Comparison of ENCODE assay signal across 1 cellular context in the genomic region with DNA sequence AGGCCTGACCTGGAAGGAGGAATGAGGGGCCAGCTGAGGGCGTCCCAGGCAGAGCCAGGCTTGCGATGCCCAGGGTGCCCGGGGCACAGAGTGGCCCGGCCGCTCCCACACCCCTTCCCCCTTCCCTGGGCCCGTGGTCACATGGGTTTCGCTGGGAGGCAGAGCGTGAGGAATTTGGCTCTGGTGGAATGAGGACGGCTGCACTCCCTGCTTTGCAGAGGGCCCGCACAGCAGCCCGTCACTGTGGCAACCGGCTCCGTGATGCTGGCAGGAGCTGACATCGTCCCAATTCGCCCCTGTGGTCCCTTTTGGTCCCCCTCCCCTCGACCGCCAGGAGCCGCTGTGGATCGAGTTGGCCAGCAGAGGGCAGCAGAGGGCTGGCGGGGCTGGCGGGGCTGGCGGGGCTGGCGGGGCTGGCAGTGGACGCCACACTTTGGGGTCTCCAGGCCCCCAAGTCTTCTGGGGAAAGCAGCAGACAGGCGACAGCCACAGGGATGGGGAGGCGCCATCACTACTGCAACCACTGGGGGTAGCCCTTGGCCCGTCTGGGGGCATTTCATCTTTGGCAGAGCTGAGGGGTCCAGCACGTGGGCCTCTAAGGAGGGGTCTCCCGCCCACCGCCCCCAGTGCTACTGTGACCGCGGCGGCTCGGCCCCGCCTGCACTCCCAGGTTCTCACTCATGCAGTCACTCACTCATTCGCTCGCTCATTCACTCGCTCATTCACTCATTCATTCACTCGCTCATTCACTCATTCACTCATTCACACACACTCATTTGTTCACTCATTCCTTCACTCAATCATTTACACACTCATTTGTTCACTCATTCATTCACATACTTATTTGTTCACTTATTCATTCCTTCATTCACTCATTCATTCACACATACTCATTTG.
TF ChIP-seq lines count a peak whose summit lies in the region.

No MANE protein-coding gene starts in this region.

TF ChIP-seq in HepG2, 621 proteins besides CTCF, POLR2A, EP300 and RAD21 (continued from another document and continues in another):
- TF ChIP-seq ZNF775 (CRISPR knock-in tag; IDR thresholded peaks at IDR 0.05; ENCODE audit: borderline replicate concordance) (no peak), ZNF556 (CRISPR knock-in tag; IDR thresholded peaks at IDR 0.05; ENCODE audit: borderline replicate concordance) (no peak), ZZZ3 (CRISPR knock-in tag; IDR thresholded peaks at IDR 0.05; ENCODE audit: borderline replicate concordance) (0 out of 2 replicates have a peak, but pooled peaks have one; percentile 45), ZNF720 (CRISPR knock-in tag; IDR thresholded peaks at IDR 0.05) (no peak), ATM (IDR thresholded peaks at IDR 0.05; ENCODE audit: borderline replicate concordance) (peak; percentile 68; the same call in 1 of the 2 replicates), ZNF230 (CRISPR knock-in tag; IDR thresholded peaks at IDR 0.05) (0 out of 2 replicates have a peak, but pooled peaks have one; percentile 40), MAZ (IDR thresholded peaks at IDR 0.05; ENCODE audit: borderline replicate concordance, low read depth, low read length) (0 out of 2 replicates have a peak, but pooled peaks have one; percentile 23), MAZ (CRISPR knock-in tag; IDR thresholded peaks at IDR 0.05; ENCODE audit: low read depth) (no peak), ZBTB37 (CRISPR knock-in tag; IDR thresholded peaks at IDR 0.05) (no peak), RFX3 (CRISPR knock-in tag; IDR thresholded peaks at IDR 0.05) (no peak), ZBTB7B (CRISPR knock-in tag; IDR thresholded peaks at IDR 0.05) (peak; percentile 92; the same call in 1 of the 2 replicates), FOSL1 (CRISPR knock-in tag; IDR thresholded peaks at IDR 0.05; ENCODE audit: borderline replicate concordance) (no peak), IRF2 (CRISPR knock-in tag; IDR thresholded peaks at IDR 0.05) (no peak), ZNF235 (CRISPR knock-in tag; IDR thresholded peaks at IDR 0.05; ENCODE audit: borderline replicate concordance) (no peak), TIGD3 (CRISPR knock-in tag; IDR thresholded peaks at IDR 0.05; ENCODE audit: borderline replicate concordance) (no peak), ZNF431 (CRISPR knock-in tag; IDR thresholded peaks at IDR 0.05; ENCODE audit: borderline replicate concordance, low read depth) (no peak), ZNF224 (CRISPR knock-in tag; IDR thresholded peaks at IDR 0.05) (no peak), KDM2A (CRISPR knock-in tag; IDR thresholded peaks at IDR 0.05; ENCODE audit: borderline replicate concordance, low read depth) (peak; percentile 74; the same call in 1 of the 2 replicates), ZNF343 (CRISPR knock-in tag; IDR thresholded peaks at IDR 0.05) (0 out of 2 replicates have a peak, but pooled peaks have one; percentile 64), ZNF337 (CRISPR knock-in tag; IDR thresholded peaks at IDR 0.05; ENCODE audit: borderline replicate concordance, low read depth) (no peak), MTF2 (CRISPR knock-in tag; IDR thresholded peaks at IDR 0.05; ENCODE audit: borderline replicate concordance) (peak; percentile 81; the same call in 1 of the 2 replicates), ZNF687 (CRISPR knock-in tag; IDR thresholded peaks at IDR 0.05) (peak; percentile 44; the same call in 1 of the 2 replicates), HBP1 (CRISPR knock-in tag; IDR thresholded peaks at IDR 0.05; ENCODE audit: low read depth) (no peak), MBD4 (IDR thresholded peaks at IDR 0.05; ENCODE audit: borderline replicate concordance, low read length) (no peak), ARNT2 (CRISPR knock-in tag; IDR thresholded peaks at IDR 0.05; ENCODE audit: low read depth) (0 out of 2 replicates have a peak, but pooled peaks have one; percentile 26), GTF3A (CRISPR knock-in tag; conservative IDR thresholded peaks at IDR 0.05) (0 out of 2 replicates have a peak, but pooled peaks have one; percentile 56), ZNF562 (CRISPR knock-in tag; IDR thresholded peaks at IDR 0.05; ENCODE audit: borderline replicate concordance) (no peak), ZNF598 (CRISPR knock-in tag; IDR thresholded peaks at IDR 0.05; ENCODE audit: borderline replicate concordance) (no peak), PTBP1 (IDR thresholded peaks at IDR 0.05; ENCODE audit: low read depth, low read length, poor library complexity, severe bottlenecking) (peak; percentile 60), ZNF614 (CRISPR knock-in tag; IDR thresholded peaks at IDR 0.05; ENCODE audit: borderline replicate concordance) (no peak), RARA (CRISPR knock-in tag; IDR thresholded peaks at IDR 0.05) (no peak), ZNF678 (CRISPR knock-in tag; IDR thresholded peaks at IDR 0.05) (0 out of 2 replicates have a peak, but pooled peaks have one; percentile 51)
- TF ChIP-seq, protein P1, sequence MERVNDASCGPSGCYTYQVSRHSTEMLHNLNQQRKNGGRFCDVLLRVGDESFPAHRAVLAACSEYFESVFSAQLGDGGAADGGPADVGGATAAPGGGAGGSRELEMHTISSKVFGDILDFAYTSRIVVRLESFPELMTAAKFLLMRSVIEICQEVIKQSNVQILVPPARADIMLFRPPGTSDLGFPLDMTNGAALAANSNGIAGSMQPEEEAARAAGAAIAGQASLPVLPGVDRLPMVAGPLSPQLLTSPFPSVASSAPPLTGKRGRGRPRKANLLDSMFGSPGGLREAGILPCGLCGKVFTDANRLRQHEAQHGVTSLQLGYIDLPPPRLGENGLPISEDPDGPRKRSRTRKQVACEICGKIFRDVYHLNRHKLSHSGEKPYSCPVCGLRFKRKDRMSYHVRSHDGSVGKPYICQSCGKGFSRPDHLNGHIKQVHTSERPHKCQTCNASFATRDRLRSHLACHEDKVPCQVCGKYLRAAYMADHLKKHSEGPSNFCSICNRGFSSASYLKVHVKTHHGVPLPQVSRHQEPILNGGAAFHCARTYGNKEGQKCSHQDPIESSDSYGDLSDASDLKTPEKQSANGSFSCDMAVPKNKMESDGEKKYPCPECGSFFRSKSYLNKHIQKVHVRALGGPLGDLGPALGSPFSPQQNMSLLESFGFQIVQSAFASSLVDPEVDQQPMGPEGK (CRISPR knock-in tag; IDR thresholded peaks at IDR 0.05): peak; percentile 81
- TF ChIP-seq, protein P2, sequence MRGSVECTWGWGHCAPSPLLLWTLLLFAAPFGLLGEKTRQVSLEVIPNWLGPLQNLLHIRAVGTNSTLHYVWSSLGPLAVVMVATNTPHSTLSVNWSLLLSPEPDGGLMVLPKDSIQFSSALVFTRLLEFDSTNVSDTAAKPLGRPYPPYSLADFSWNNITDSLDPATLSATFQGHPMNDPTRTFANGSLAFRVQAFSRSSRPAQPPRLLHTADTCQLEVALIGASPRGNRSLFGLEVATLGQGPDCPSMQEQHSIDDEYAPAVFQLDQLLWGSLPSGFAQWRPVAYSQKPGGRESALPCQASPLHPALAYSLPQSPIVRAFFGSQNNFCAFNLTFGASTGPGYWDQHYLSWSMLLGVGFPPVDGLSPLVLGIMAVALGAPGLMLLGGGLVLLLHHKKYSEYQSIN (CRISPR knock-in tag; IDR thresholded peaks at IDR 0.05; ENCODE audit: borderline replicate concordance): no peak
- TF ChIP-seq, protein P3, sequence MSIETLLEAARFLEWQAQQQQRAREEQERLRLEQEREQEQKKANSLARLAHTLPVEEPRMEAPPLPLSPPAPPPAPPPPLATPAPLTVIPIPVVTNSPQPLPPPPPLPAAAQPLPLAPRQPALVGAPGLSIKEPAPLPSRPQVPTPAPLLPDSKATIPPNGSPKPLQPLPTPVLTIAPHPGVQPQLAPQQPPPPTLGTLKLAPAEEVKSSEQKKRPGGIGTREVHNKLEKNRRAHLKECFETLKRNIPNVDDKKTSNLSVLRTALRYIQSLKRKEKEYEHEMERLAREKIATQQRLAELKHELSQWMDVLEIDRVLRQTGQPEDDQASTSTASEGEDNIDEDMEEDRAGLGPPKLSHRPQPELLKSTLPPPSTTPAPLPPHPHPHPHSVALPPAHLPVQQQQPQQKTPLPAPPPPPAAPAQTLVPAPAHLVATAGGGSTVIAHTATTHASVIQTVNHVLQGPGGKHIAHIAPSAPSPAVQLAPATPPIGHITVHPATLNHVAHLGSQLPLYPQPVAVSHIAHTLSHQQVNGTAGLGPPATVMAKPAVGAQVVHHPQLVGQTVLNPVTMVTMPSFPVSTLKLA (IDR thresholded peaks at IDR 0.05): no peak
- TF ChIP-seq, protein P4, sequence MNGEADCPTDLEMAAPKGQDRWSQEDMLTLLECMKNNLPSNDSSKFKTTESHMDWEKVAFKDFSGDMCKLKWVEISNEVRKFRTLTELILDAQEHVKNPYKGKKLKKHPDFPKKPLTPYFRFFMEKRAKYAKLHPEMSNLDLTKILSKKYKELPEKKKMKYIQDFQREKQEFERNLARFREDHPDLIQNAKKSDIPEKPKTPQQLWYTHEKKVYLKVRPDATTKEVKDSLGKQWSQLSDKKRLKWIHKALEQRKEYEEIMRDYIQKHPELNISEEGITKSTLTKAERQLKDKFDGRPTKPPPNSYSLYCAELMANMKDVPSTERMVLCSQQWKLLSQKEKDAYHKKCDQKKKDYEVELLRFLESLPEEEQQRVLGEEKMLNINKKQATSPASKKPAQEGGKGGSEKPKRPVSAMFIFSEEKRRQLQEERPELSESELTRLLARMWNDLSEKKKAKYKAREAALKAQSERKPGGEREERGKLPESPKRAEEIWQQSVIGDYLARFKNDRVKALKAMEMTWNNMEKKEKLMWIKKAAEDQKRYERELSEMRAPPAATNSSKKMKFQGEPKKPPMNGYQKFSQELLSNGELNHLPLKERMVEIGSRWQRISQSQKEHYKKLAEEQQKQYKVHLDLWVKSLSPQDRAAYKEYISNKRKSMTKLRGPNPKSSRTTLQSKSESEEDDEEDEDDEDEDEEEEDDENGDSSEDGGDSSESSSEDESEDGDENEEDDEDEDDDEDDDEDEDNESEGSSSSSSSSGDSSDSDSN (CRISPR knock-in tag; IDR thresholded peaks at IDR 0.05): peak; percentile 44; the same call in 1 of the 2 replicates
- TF ChIP-seq, protein P5, sequence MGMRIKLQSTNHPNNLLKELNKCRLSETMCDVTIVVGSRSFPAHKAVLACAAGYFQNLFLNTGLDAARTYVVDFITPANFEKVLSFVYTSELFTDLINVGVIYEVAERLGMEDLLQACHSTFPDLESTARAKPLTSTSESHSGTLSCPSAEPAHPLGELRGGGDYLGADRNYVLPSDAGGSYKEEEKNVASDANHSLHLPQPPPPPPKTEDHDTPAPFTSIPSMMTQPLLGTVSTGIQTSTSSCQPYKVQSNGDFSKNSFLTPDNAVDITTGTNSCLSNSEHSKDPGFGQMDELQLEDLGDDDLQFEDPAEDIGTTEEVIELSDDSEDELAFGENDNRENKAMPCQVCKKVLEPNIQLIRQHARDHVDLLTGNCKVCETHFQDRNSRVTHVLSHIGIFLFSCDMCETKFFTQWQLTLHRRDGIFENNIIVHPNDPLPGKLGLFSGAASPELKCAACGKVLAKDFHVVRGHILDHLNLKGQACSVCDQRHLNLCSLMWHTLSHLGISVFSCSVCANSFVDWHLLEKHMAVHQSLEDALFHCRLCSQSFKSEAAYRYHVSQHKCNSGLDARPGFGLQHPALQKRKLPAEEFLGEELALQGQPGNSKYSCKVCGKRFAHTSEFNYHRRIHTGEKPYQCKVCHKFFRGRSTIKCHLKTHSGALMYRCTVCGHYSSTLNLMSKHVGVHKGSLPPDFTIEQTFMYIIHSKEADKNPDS (CRISPR knock-in tag; IDR thresholded peaks at IDR 0.05): no peak
